Comparison of ENCODE assay signal across 10 cellular contexts in the genomic region with DNA sequence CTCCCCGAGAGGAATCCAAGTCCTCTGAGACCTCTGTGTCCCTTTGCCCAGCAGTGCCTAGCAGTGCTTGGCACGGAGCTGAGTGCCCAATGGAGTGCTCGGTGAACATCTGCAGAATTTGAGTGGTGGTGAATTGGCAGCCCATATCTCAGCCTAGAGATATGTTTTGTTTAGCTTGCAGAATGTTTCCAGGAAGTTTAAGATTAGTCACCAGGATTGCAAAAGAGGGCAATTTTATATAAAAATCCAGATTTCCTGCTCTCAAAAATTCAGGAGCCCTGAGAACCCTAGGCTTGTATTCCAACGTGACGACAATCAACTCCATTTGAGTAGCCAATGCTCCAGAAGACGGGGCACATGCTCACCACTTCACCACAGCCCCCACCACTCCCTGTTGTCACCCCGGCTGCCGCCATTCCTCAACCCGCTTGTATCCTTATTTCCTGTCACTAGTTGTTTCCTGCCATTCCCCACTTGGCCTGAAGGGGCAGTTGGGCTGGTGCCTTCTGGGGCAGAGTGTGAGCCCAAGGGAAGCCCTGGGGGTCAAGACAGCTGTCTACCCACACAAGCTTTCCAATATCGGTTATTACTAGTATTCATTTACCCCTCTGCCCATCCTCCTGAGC.
DNase-seq lines count a peak whose midpoint lies in the region; ATAC-seq and TF ChIP-seq lines count a peak whose summit lies in the region.
"Had no signal": no experiment of that assay in that cellular context is flagged by ENCODE, and none has a peak within 500 bp of the region (broad histone marks: within the 10 kb centered on the region; RNA-seq: fewer than 3 reads in every experiment).

No MANE protein-coding gene starts in this region.

- no peaks in the 10 kb centered on the region for H3K79me1 ChIP-seq in neuronal stem cell (ENCODE audit: low read depth, low read length)

- H3K36me3 ChIP-seq in lower lobe of right lung, result no peaks in the 10 kb centered on the region
- H3K36me3 ChIP-seq in neuronal stem cell (replicated peaks in 1 of 2; ENCODE audit: control insufficient read depth in 2 of 2, insufficient read depth in 2 of 2, low read length in 2 of 2), result no peaks in the 10 kb centered on the region
- H3K36me3 ChIP-seq: neutrophil had no signal

- no peak overlapping the region for H2BK15ac ChIP-seq in neuronal stem cell (ENCODE audit: low read length)

- no peak overlapping the region for H3K14ac ChIP-seq in neuronal stem cell (ENCODE audit: low read length)

- H2BK5ac ChIP-seq in neuronal stem cell (ENCODE audit: low read length), result no peak overlapping the region

- no peak overlapping the region for H3K4me2 ChIP-seq in neuronal stem cell (ENCODE audit: insufficient read depth, low read length, poor library complexity, severe bottlenecking)

- H2BK120ac ChIP-seq in neuronal stem cell (ENCODE audit: low read depth, low read length), result no peak overlapping the region

- CTCF ChIA-PET in HEK293T (lab: Yijun Ruan, JAX), result interaction anchor here (1.1 to 1.2 kb wide), 2 partner anchors 11 to 19 kb away, joined by 4 read pairs; no protein-coding TSS in a partner anchor

- H4K91ac ChIP-seq in neuronal stem cell (ENCODE audit: low read depth, low read length, poor library complexity), result no peak overlapping the region

- H3K4me1 ChIP-seq in lower lobe of right lung (no peaks in the 10 kb centered on the region), neuronal stem cell (ENCODE audit: control insufficient read depth in 2 of 2, insufficient read depth in 1 of 2, low read depth in 1 of 2, low read length in 2 of 2) (peaks cover 0 to 1% of the 10 kb centered on the region in 2 donors)

- no peak overlapping the region for H3K23ac ChIP-seq in neuronal stem cell (ENCODE audit: low read depth, low read length, poor library complexity)

- POLR2A ChIA-PET in HEK293T (lab: Yijun Ruan, JAX), result no interaction called here

- peak; percentile 57 for DNase-seq in HEK293T (ENCODE audit: extremely low spot score)
- peak; percentile 44 for DNase-seq in astrocyte of the spinal cord (ENCODE audit: low read depth, low spot score)
- no peak for DNase-seq in lower lobe of right lung
- no peak for DNase-seq in glomerular visceral epithelial cell (ENCODE audit: extremely low spot score)
- no peak for DNase-seq in neuronal stem cell (ENCODE audit: low spot score)
- DNase-seq: activated CD4-positive, alpha-beta T cell treated with anti-CD3 and anti-CD28 coated beads, Interleukin-2, amount 50 U/mL, for 4 hours had no signal

- no peak overlapping the region for H4K8ac ChIP-seq in neuronal stem cell (ENCODE audit: low read depth, low read length)

- no peak overlapping the region for H2AK5ac ChIP-seq in neuronal stem cell (ENCODE audit: low read depth, low read length)

- H3K18ac ChIP-seq in neuronal stem cell (ENCODE audit: low read length), result no peak overlapping the region

- no peak overlapping the region for H3K4ac ChIP-seq in neuronal stem cell (ENCODE audit: low read length)

- H2BK12ac ChIP-seq in neuronal stem cell (ENCODE audit: low read length), result no peak overlapping the region

- intact Hi-C loops in lower lobe of right lung (cut with DNase I), result no loop called here

- peak; percentile 27 for TF ChIP-seq CTCF in C4-2B (conservative IDR thresholded peaks at IDR 0.05)
- TF ChIP-seq CTCF in astrocyte of the spinal cord (IDR thresholded peaks at IDR 0.05; ENCODE audit: low read depth, low read length), result peak; percentile 44
- TF ChIP-seq CTCF in lower lobe of right lung (IDR thresholded peaks at IDR 0.05), result peak; percentile 11

- ATAC-seq in lower lobe of right lung (no peak), HG02884 (IDR thresholded peaks at IDR 0.05; ENCODE audit: unreplicated experiment) (no peak), esophagus mucosa (no peak)

- H3K27ac ChIP-seq in C4-2B (no peak overlapping the region), lower lobe of right lung (no peak overlapping the region), neuronal stem cell (replicated peaks; ENCODE audit: low read length) (no peak overlapping the region)
- H3K27ac ChIP-seq: neutrophil had no signal

- no CpG with 5 or more reads among the region's 10 CpGs for WGBS in neuronal stem cell (ENCODE audit: extremely low coverage in 2 of 2, insufficient read length in 2 of 2, insufficient replicate concordance in 1 of 2), 2 donors

- H3K9ac ChIP-seq in neuronal stem cell (ENCODE audit: low read depth, low read length, poor library complexity), result no peak overlapping the region

- H3K4me3 ChIP-seq in astrocyte of the spinal cord (ENCODE audit: low read depth, low read length) (no peak overlapping the region), lower lobe of right lung (no peak overlapping the region), neuronal stem cell (ENCODE audit: low read length in 2 of 2) (no peak overlapping the region)

- no peaks in the 10 kb centered on the region for H3K27me3 ChIP-seq in lower lobe of right lung (ENCODE audit: low read depth)
- peaks cover 0 to 24% (median 0%) of the 10 kb centered on the region in 3 experiments for H3K27me3 ChIP-seq in neuronal stem cell (ENCODE audit: control insufficient read depth in 3 of 3, insufficient read depth in 3 of 3, low read depth in 1 of 3, low read length in 3 of 3)
- H3K27me3 ChIP-seq: neutrophil had no signal

- H3K9me3 ChIP-seq in lower lobe of right lung (no peaks in the 10 kb centered on the region), neuronal stem cell (replicated peaks in 1 of 2; ENCODE audit: control insufficient read depth in 2 of 2, insufficient read depth in 1 of 2, low read depth in 1 of 2, low read length in 2 of 2) (no peaks in the 10 kb centered on the region)
- H3K9me3 ChIP-seq: neutrophil had no signal

- in situ Hi-C loops in astrocyte of the spinal cord (cut with HindIII; ENCODE audit: low sequenced_read_pairs), result no loop called here

- no peak overlapping the region for H2AFZ ChIP-seq in neuronal stem cell (ENCODE audit: low read length)

TF ChIP-seq in HEK293T, 16 proteins besides CTCF, POLR2A, EP300 and RAD21:
- no peak for TF ChIP-seq NFRKB (IDR thresholded peaks at IDR 0.05)
- TF ChIP-seq ELF4 (IDR thresholded peaks at IDR 0.05), result no peak
- no peak for TF ChIP-seq ZNF384 (IDR thresholded peaks at IDR 0.05)
- no peak for TF ChIP-seq TARDBP (IDR thresholded peaks at IDR 0.05)
- no peak for TF ChIP-seq CTBP1 (IDR thresholded peaks at IDR 0.05; ENCODE audit: borderline replicate concordance)
- TF ChIP-seq HDGF (IDR thresholded peaks at IDR 0.05; ENCODE audit: borderline replicate concordance), result no peak
- TF ChIP-seq L3MBTL2 (conservative IDR thresholded peaks at IDR 0.05), result no peak
- no peak for TF ChIP-seq SP1 (IDR thresholded peaks at IDR 0.05)
- no peak for TF ChIP-seq FOXK2 (IDR thresholded peaks at IDR 0.05)
- TF ChIP-seq SUZ12 (IDR thresholded peaks at IDR 0.05), result no peak
- no peak for TF ChIP-seq LEF1 (IDR thresholded peaks at IDR 0.05; ENCODE audit: borderline replicate concordance)
- no peak for TF ChIP-seq FOXM1 (IDR thresholded peaks at IDR 0.05; ENCODE audit: borderline replicate concordance)
- no peak for TF ChIP-seq ARNT (IDR thresholded peaks at IDR 0.05)
- TF ChIP-seq FOXA1 (IDR thresholded peaks at IDR 0.05), result no peak
- no peak for TF ChIP-seq PKNOX1 (IDR thresholded peaks at IDR 0.05)
- no peak for TF ChIP-seq BHLHE40 (IDR thresholded peaks at IDR 0.05; ENCODE audit: borderline replicate concordance)

Comparison
In these comparisons a context has a peak if more than half of its experiments do, and no peak if none do; other contexts are left out.
1. DNase-seq: peak in HEK293T (single experiment) and astrocyte of the spinal cord (single experiment); none in lower lobe of right lung (single experiment), glomerular visceral epithelial cell (single experiment) and neuronal stem cell (single experiment).
2. Peak in every context shown above with its lines, with median percentiles within 50 percentile points of each other: CTCF ChIP-seq.